In the genomic region with DNA sequence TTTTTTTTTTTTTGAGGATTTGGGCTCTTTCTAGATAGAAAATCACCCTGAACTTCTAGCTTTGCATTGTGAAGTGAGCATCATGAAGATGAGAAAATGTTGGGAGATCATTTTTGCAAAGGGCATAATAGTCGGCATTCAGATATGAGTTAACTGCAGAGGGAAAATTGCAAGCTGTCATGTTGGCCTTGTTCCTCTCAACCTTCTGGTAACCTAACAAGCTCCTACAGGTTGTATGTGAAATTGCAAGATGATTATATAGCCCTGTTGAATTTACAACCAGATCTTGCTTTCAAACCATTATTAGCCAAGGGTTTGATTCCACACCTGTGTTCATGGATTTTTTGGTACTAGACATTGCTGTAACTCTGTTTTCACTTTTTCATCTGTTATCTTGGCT, we compare ENCODE assay signal across 8 cellular contexts. TPM values are rescaled to one million over a fixed set of nuclear protein-coding genes. Genes with fewer than 3 reads are reported as not detected.
A peak's percentile ranks its signal among the peaks of the same experiment; 100 is the strongest.
DNase-seq lines count a peak whose midpoint lies in the region; TF ChIP-seq lines count a peak whose summit lies in the region.

No MANE protein-coding gene starts in this region.

- H3K36me3 Mint-ChIP-seq in MCF 10A (ENCODE audit: insufficient read depth, unreplicated experiment), result peaks cover 35% of the 10 kb centered on the region

- H3K27me3 ChIP-seq in breast epithelium (no peaks in the 10 kb centered on the region), thyroid gland (no peaks in the 10 kb centered on the region)

- WGBS in thyroid gland, 2 donors, result 74 to 86% methylated on average over 1 of the region's 1 CpG

- CTCF ChIA-PET in MCF 10A (lab: Yijun Ruan, JAX), result interaction anchor here (1.3 to 1.6 kb wide), 2 partner anchors 26 to 29 kb away, joined by 3 to 7 read pairs; no protein-coding TSS in a partner anchor

- H3K9me3 ChIP-seq in breast epithelium, result no peaks in the 10 kb centered on the region
- no peaks in the 10 kb centered on the region for H3K9me3 ChIP-seq in thyroid gland

- H3K9me3 Mint-ChIP-seq in MCF 10A (ENCODE audit: unreplicated experiment), result no peaks in the 10 kb centered on the region

- H3K4me1 Mint-ChIP-seq in MCF 10A (ENCODE audit: insufficient read depth, unreplicated experiment), result peaks cover 35% of the 10 kb centered on the region

- intact Hi-C loops in MCF 10A (cut with micrococcal nuclease), result loop anchor here (2.0 kb wide), 1 partner anchor 55 kb away; the partner anchor contains the start of gene RPL11
- intact Hi-C loops in breast epithelium (cut with DNase I; ENCODE audit: low total_unique reads), result no loop called here
- intact Hi-C loops in thyroid gland (cut with DNase I), result loop anchor here (10.0 kb wide), 1 partner anchor 51 kb away; the partner anchor contains the start of gene RPL11

- TF ChIP-seq POLR2A in breast epithelium (IDR thresholded peaks at IDR 0.05) (no peak), thyroid gland (IDR thresholded peaks at IDR 0.05) (no peak)

- H3K4me1 ChIP-seq in breast epithelium (peaks cover 0 to 8% of the 10 kb centered on the region in 2 donors), thyroid gland (peaks cover 15 to 33% of the 10 kb centered on the region in 2 donors)

- TF ChIP-seq CTCF in MCF 10A (IDR thresholded peaks at IDR 0.05; ENCODE audit: unreplicated experiment) (peak; percentile 28), breast epithelium (IDR thresholded peaks at IDR 0.05) (peak in 1 of 3 donors; percentile 13), astrocyte of the spinal cord (IDR thresholded peaks at IDR 0.05; ENCODE audit: low read depth, low read length) (peak; percentile 42), thyroid gland (IDR thresholded peaks at IDR 0.05) (peak in 2 of 6 experiments; percentile 12 to 17)

- no peak overlapping the region for H3K4me3 ChIP-seq in breast epithelium
- no peak overlapping the region for H3K4me3 ChIP-seq in astrocyte of the spinal cord (ENCODE audit: low read depth, low read length)
- no peak overlapping the region for H3K4me3 ChIP-seq in thyroid gland (replicated peaks in 1 of 3)

- H3K27me3 Mint-ChIP-seq in MCF 10A (ENCODE audit: insufficient read depth, unreplicated experiment), result no peaks in the 10 kb centered on the region

- H3K36me3 ChIP-seq in breast epithelium (no peaks in the 10 kb centered on the region), thyroid gland (peaks cover 0 to 6% of the 10 kb centered on the region in 2 donors)

- no peak overlapping the region for H3K27ac ChIP-seq in breast epithelium
- H3K27ac ChIP-seq in thyroid gland, result no peak overlapping the region

- H3K27ac Mint-ChIP-seq in MCF 10A (ENCODE audit: low read depth, unreplicated experiment), result no peak overlapping the region

- H3K4me3 Mint-ChIP-seq in MCF 10A (ENCODE audit: unreplicated experiment), result peak overlapping the region; percentile 83

- POLR2A ChIA-PET in MCF 10A (lab: Yijun Ruan, JAX), result interaction anchor here (0.6 to 7.5 kb wide), 10 partner anchors 12 to 206 kb away, joined by 3 to 95 read pairs (median 8); partner anchors contain the start of genes PITHD1 and RPL11

- in situ Hi-C loops in astrocyte of the spinal cord (cut with HindIII; ENCODE audit: low sequenced_read_pairs), result no loop called here

- no TSS peak for BruUV-seq in MCF 10A (replicated peaks; lab: Mats Ljungman, UMichigan)

- DNase-seq in MCF 10A (ENCODE audit: unreplicated experiment) (peak; percentile 52), breast epithelium (ENCODE audit: low spot score in 2 of 2) (no peak), NCI-H1694 (lab: John Stamatoyannopoulos, UW) (peak; percentile 14), astrocyte of the spinal cord (ENCODE audit: low read depth, low spot score) (peak; percentile 18), myocyte (ENCODE audit: low read depth) (peak; percentile 33), NCI-H2107 treated with DMSO at 0.1 percent for 48 hours (lab: John Stamatoyannopoulos, UW; ENCODE audit: unreplicated experiment) (no peak), inferior parietal cortex (ENCODE audit: extremely low spot score) (no peak), thyroid gland (no peak)

RNA-seq across cellular contexts. Expression of gene ELOA, which starts 2.2 kb away (rescaled TPM):
- 68.3 and 69.1 TPM in 2 replicates for total RNA-seq in MCF 10A (2022)
- total RNA-seq in breast epithelium, result 10 to 100 TPM; 30.3 to 61.9 (median 32.8) TPM
- total RNA-seq in myocyte, result 38.7 and 43.2 TPM in 2 replicates
- polyA plus RNA-seq in myocyte (2012), result 23.6 TPM
- total RNA-seq in thyroid gland, result 10 to 100 TPM; 33.3 to 49.9 (median 40.5) TPM

RNA-seq across cellular contexts. Expression of gene PITHD1, which starts 32.7 kb away (rescaled TPM):
- 37.7 and 37.8 TPM in 2 replicates for total RNA-seq in MCF 10A (2022)
- total RNA-seq in breast epithelium, result 10 to 100 TPM; 46.9 to 62.8 (median 60.3) TPM
- 51.7 and 53.4 TPM in 2 replicates for total RNA-seq in myocyte
- 35.6 TPM for polyA plus RNA-seq in myocyte (2012)
- total RNA-seq in thyroid gland, result 10 to 100 TPM; 55.3 to 75.8 (median 60.0) TPM

RNA-seq across cellular contexts. Expression of gene LYPLA2, which starts 45.4 kb away (rescaled TPM):
- total RNA-seq in MCF 10A (2022) (27.8 and 35.7 TPM in 2 replicates), breast epithelium (10 to 100 TPM; 31.8 to 52.8 (median 49.5) TPM), myocyte (52.5 and 58.3 TPM in 2 replicates), thyroid gland (10 to 100 TPM; 31.3 to 75.4 (median 60.6) TPM)
- polyA plus RNA-seq in myocyte (2012), result 42.9 TPM

RNA-seq across cellular contexts. Expression of gene RPL11, which starts 53.9 kb away (rescaled TPM):
- 1,201 and 1,563 TPM in 2 replicates for total RNA-seq in MCF 10A (2022)
- 1,000 to 10,000 TPM; 1,191 to 1,487 (median 1,340) TPM for total RNA-seq in breast epithelium
- 551 and 641 TPM in 2 replicates for total RNA-seq in myocyte
- polyA plus RNA-seq in myocyte (2012), result 1,209 TPM
- 1,000 to 10,000 TPM in 1 of 4 donors, 100 to 1,000 TPM in 3; 669 to 1,720 (median 801) TPM for total RNA-seq in thyroid gland

RNA-seq across cellular contexts. Expression of gene GALE, which starts 55.0 kb away (rescaled TPM):
- total RNA-seq in MCF 10A (2022) (112 and 143 TPM in 2 replicates), breast epithelium (10 to 100 TPM in 2 of 3 donors, 1 to 10 TPM in 1; 9.9 to 31.2 (median 28.2) TPM), myocyte (28.4 and 32.0 TPM in 2 replicates), thyroid gland (10 to 100 TPM in 2 of 4 donors, 1 to 10 TPM in 2; 4.6 to 12.6 (median 8.4) TPM)
- 16.7 TPM for polyA plus RNA-seq in myocyte (2012)

Comparison
In these comparisons a context has a peak if more than half of its experiments do, and no peak if none do; other contexts are left out.
1. DNase-seq: peak in MCF 10A (single experiment), NCI-H1694 (single experiment), astrocyte of the spinal cord (single experiment) and myocyte (single experiment); none in breast epithelium (0 of 2), NCI-H2107 treated with DMSO at 0.1 percent for 48 hours (single experiment), inferior parietal cortex (single experiment) and thyroid gland (0 of 2).